Comparison of ENCODE assay signal across 6 cellular contexts in genomic region chr16:88705076-88705684, GRCh38. TPM values are rescaled to one million over a fixed set of nuclear protein-coding genes. Genes with fewer than 3 reads are reported as not detected.
DNase-seq lines count a peak whose midpoint lies in the region; ATAC-seq and TF ChIP-seq lines count a peak whose summit lies in the region.

No MANE protein-coding gene starts in this region.

- peaks cover 46% of the 10 kb centered on the region for H3K36me3 Mint-ChIP-seq in activated T-helper 17 cell treated with anti-CD3 and anti-CD28 coated beads, Interleukin-2, amount 50 U/mL, for 72 hours (ENCODE audit: low read depth)

- peak overlapping the region; percentile 97 for H3K4me3 ChIP-seq in HUES6 (ENCODE audit: low read depth, low read length)
- H3K4me3 ChIP-seq in right lobe of liver: peak overlapping the region; percentile 100

- peak overlapping the region; percentile 86 for H3K4me3 Mint-ChIP-seq in activated T-helper 17 cell treated with anti-CD3 and anti-CD28 coated beads, Interleukin-2, amount 50 U/mL, for 72 hours

- 7% methylated on average over 3 of the region's 9 CpGs for WGBS in right lobe of liver (ENCODE audit: insufficient coverage, low coverage, low lambda C conversion rate, missing lambda C conversion rate)

- TF ChIP-seq POLR2A in right lobe of liver (IDR thresholded peaks at IDR 0.05): no peak

- H3K27me3 ChIP-seq in HUES6 (ENCODE audit: control insufficient read depth, insufficient read depth, low read length) (no peaks in the 10 kb centered on the region), right lobe of liver (no peaks in the 10 kb centered on the region)

- H3K27ac ChIP-seq in HUES6 (ENCODE audit: low read depth, low read length): no peak overlapping the region
- H3K27ac ChIP-seq in right lobe of liver: peak overlapping the region; percentile 46 to 82 (median 75)

- DNase-seq in right lobe of liver: no peak
- no peak for DNase-seq in NCI-H2196 treated with DMSO at 0.1 percent for 48 hours (lab: John Stamatoyannopoulos, UW; ENCODE audit: unreplicated experiment)
- DNase-seq in GOT3 (lab: John Stamatoyannopoulos, UW): no peak

- peak overlapping the region; percentile 62 for H3K9ac ChIP-seq in HUES6 (ENCODE audit: low read length)

- H3K4me1 ChIP-seq in HUES6 (ENCODE audit: control insufficient read depth, insufficient read depth, low read length) (peaks cover 9% of the 10 kb centered on the region), right lobe of liver (peaks cover 0 to 21% (median 6%) of the 10 kb centered on the region in 4 donors)

- H3K27ac Mint-ChIP-seq in activated T-helper 17 cell treated with anti-CD3 and anti-CD28 coated beads, Interleukin-2, amount 50 U/mL, for 72 hours: peak overlapping the region; percentile 98

- no peaks in the 10 kb centered on the region for H3K9me3 Mint-ChIP-seq in activated T-helper 17 cell treated with anti-CD3 and anti-CD28 coated beads, Interleukin-2, amount 50 U/mL, for 72 hours

- no peak for ATAC-seq in activated T-helper 17 cell treated with anti-CD3 and anti-CD28 coated beads, Interleukin-2, amount 50 U/mL, for 72 hours (replicated peaks)
- ATAC-seq in right lobe of liver (peak in 1 of 4 donors; percentile 3), HG02642 (IDR thresholded peaks at IDR 0.05; ENCODE audit: poor library complexity, unreplicated experiment) (no peak)

- H3K36me3 ChIP-seq in HUES6 (ENCODE audit: control insufficient read depth, insufficient read depth, low read length) (peaks cover 17% of the 10 kb centered on the region), right lobe of liver (no peaks in the 10 kb centered on the region)

- no peaks in the 10 kb centered on the region for H3K27me3 Mint-ChIP-seq in activated T-helper 17 cell treated with anti-CD3 and anti-CD28 coated beads, Interleukin-2, amount 50 U/mL, for 72 hours

- peaks cover 22% of the 10 kb centered on the region for H3K4me1 Mint-ChIP-seq in activated T-helper 17 cell treated with anti-CD3 and anti-CD28 coated beads, Interleukin-2, amount 50 U/mL, for 72 hours

- intact Hi-C loops in right lobe of liver (cut with DNase I): no loop called here

- TF ChIP-seq CTCF in right lobe of liver (IDR thresholded peaks at IDR 0.05): no peak

- no peaks in the 10 kb centered on the region for H3K9me3 ChIP-seq in HUES6 (ENCODE audit: control insufficient read depth, insufficient read depth, low read depth, low read length)
- no peaks in the 10 kb centered on the region for H3K9me3 ChIP-seq in right lobe of liver

RNA-seq across cellular contexts. Expression of gene RNF166, which starts 1.0 kb away (rescaled TPM):
- total RNA-seq in activated T-helper 17 cell treated with anti-CD3 and anti-CD28 coated beads, Interleukin-2, amount 50 U/mL, for 72 hours: 100 to 1,000 TPM in 1 of 2 donors, 10 to 100 TPM in 1; 57.1 to 119 TPM
- 10 to 100 TPM in 2 of 6 experiments, 1 to 10 TPM in 4; 8.1 to 12.8 (median 10.0) TPM for total RNA-seq in right lobe of liver

RNA-seq across cellular contexts. Expression of gene CTU2, which starts 1.1 kb away (rescaled TPM):
- total RNA-seq in activated T-helper 17 cell treated with anti-CD3 and anti-CD28 coated beads, Interleukin-2, amount 50 U/mL, for 72 hours: 10 to 100 TPM; 19.8 to 31.8 TPM
- 1 to 10 TPM; 5.0 to 9.5 (median 8.2) TPM for total RNA-seq in right lobe of liver

RNA-seq across cellular contexts. Expression of gene SNAI3, which starts 18.9 kb away (rescaled TPM):
- total RNA-seq in activated T-helper 17 cell treated with anti-CD3 and anti-CD28 coated beads, Interleukin-2, amount 50 U/mL, for 72 hours: 1 to 10 TPM; 5.9 to 6.7 TPM
- under 1 TPM; 0.15 to 0.98 (median 0.35) TPM for total RNA-seq in right lobe of liver

RNA-seq across cellular contexts. Expression of gene MVD, which starts 42.3 kb away (rescaled TPM):
- total RNA-seq in activated T-helper 17 cell treated with anti-CD3 and anti-CD28 coated beads, Interleukin-2, amount 50 U/mL, for 72 hours: 10 to 100 TPM; 84.3 to 93.2 TPM
- 10 to 100 TPM; 10.2 to 57.1 (median 15.2) TPM for total RNA-seq in right lobe of liver

RNA-seq across cellular contexts. Expression of gene CYBA, which starts 54.3 kb away (rescaled TPM):
- total RNA-seq in activated T-helper 17 cell treated with anti-CD3 and anti-CD28 coated beads, Interleukin-2, amount 50 U/mL, for 72 hours: 100 to 1,000 TPM; 242 to 290 TPM
- total RNA-seq in right lobe of liver: 10 to 100 TPM; 22.8 to 70.0 (median 41.3) TPM

Comparison
In these comparisons a context has a peak if more than half of its experiments do, and no peak if none do; other contexts are left out.
1. RNA of gene RNF166, which starts 1.0 kb away (total RNA-seq): 57.1 to 119 TPM in activated T-helper 17 cell treated with anti-CD3 and anti-CD28 coated beads, Interleukin-2, amount 50 U/mL, for 72 hours; 8.1 to 12.8 TPM in right lobe of liver; every median in the first group is over 4 times any median in the second.